ENCODE assay signal across 8 cellular contexts in genomic region chr7:113159746-113160339, GRCh38. TPM values are rescaled to one million over a fixed set of nuclear protein-coding genes. Genes with fewer than 3 reads are reported as not detected.
DNase-seq lines count a peak whose midpoint lies in the region; ATAC-seq and TF ChIP-seq lines count a peak whose summit lies in the region.

No MANE protein-coding gene starts in this region.

- ATAC-seq in GM19043 (IDR thresholded peaks at IDR 0.05; ENCODE audit: low read depth, unreplicated experiment) (peak; percentile 68), HG03432 (IDR thresholded peaks at IDR 0.05; ENCODE audit: unreplicated experiment) (peak; percentile 86), omental fat pad (ENCODE audit: low FRiP score) (no peak)

- peaks cover 23% of the 10 kb centered on the region for H3K27me3 Mint-ChIP-seq in neural crest cell (ENCODE audit: low read depth)

- H3K9me3 Mint-ChIP-seq in neural crest cell: no peaks in the 10 kb centered on the region

- H3K4me1 Mint-ChIP-seq in neural crest cell: no peaks in the 10 kb centered on the region

- peak; percentile 73 for TF ChIP-seq CTCF in neural crest cell (conservative IDR thresholded peaks at IDR 0.05)
- no peak for TF ChIP-seq CTCF in omental fat pad (IDR thresholded peaks at IDR 0.05)

- H3K36me3 Mint-ChIP-seq in neural crest cell (ENCODE audit: low read depth): no peaks in the 10 kb centered on the region

- no peak overlapping the region for H3K27ac Mint-ChIP-seq in neural crest cell (ENCODE audit: unreplicated experiment)

- H3K4me3 Mint-ChIP-seq in neural crest cell: no peak overlapping the region

- peak; percentile 70 for DNase-seq in DMS 273 (lab: John Stamatoyannopoulos, UW; ENCODE audit: unreplicated experiment)
- DNase-seq in NCI-H748 treated with DMSO at 0.1 percent for 48 hours (lab: John Stamatoyannopoulos, UW): peak; percentile 85
- DNase-seq in dermis microvascular lymphatic vessel endothelial cell (ENCODE audit: low read depth in 2 of 2): peak; percentile 21 to 30
- peak; percentile 6 for DNase-seq in neural crest cell (ENCODE audit: low read depth, low spot score)
- DNase-seq in NCI-H524 treated with DMSO at 0.1 percent for 48 hours (lab: John Stamatoyannopoulos, UW): no peak
- no peak for DNase-seq in omental fat pad (ENCODE audit: low spot score)

RNA-seq across cellular contexts. Expression of gene SMIM30, which starts 41.5 kb away (rescaled TPM):
- total RNA-seq in dermis microvascular lymphatic vessel endothelial cell: 47.1 and 48.0 TPM in 2 replicates
- total RNA-seq in neural crest cell: 38.7 and 39.8 TPM in 2 replicates
- 10 to 100 TPM; 24.7 to 49.0 (median 38.7) TPM for total RNA-seq in omental fat pad

Comparison
In these comparisons a context has a peak if more than half of its experiments do, and no peak if none do; other contexts are left out.
1. DNase-seq: peak in DMS 273 (single experiment), NCI-H748 treated with DMSO at 0.1 percent for 48 hours (single experiment), dermis microvascular lymphatic vessel endothelial cell (2 of 2) and neural crest cell (single experiment); none in NCI-H524 treated with DMSO at 0.1 percent for 48 hours (single experiment) and omental fat pad (single experiment).